ENCODE assay signal across 14 cellular contexts in the genomic region with DNA sequence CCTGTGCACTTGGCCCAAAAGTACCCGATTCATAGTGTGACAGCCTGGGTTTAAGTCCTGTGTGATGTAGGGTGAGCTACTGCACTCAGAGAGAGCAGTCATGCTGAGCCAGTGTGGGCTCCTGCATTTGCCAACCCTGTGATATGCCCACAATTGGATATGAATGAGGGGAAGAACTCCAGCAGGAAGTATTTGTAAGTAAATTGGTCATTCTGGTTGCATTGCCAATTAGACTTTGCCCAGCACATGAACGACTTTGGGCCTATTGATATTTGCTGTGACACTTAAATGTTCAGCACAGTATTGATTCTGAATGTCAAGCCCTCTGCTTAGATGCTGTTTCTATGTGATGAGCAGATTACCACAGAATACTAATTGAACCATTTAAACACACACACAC.
A peak's percentile ranks its signal among the peaks of the same experiment; 100 is the strongest.
DNase-seq lines count a peak whose midpoint lies in the region; ATAC-seq and TF ChIP-seq lines count a peak whose summit lies in the region.
"Had no signal": no experiment of that assay in that cellular context is flagged by ENCODE, and none has a peak within 500 bp of the region (broad histone marks: within the 10 kb centered on the region; RNA-seq: fewer than 3 reads in every experiment).

No MANE protein-coding gene starts in this region.

- H3K27me3 Mint-ChIP-seq in Calu3 (ENCODE audit: unreplicated experiment) = no peaks in the 10 kb centered on the region
- no peaks in the 10 kb centered on the region for H3K27me3 Mint-ChIP-seq in progenitor cell of endocrine pancreas
- peaks cover 5% of the 10 kb centered on the region for H3K27me3 Mint-ChIP-seq in mesothelial cell of epicardium (ENCODE audit: low read depth)

- TF ChIP-seq CTCF in Calu3 (IDR thresholded peaks at IDR 0.05; ENCODE audit: unreplicated experiment) (no peak), progenitor cell of endocrine pancreas (IDR thresholded peaks at IDR 0.05; ENCODE audit: unreplicated experiment) (no peak), mesothelial cell of epicardium (IDR thresholded peaks at IDR 0.05; ENCODE audit: unreplicated experiment) (no peak)

- no peaks in the 10 kb centered on the region for H3K9me3 ChIP-seq in HAP-1
- H3K9me3 ChIP-seq: A549 had no signal

- H3K36me3 Mint-ChIP-seq in Calu3 (ENCODE audit: insufficient read depth, unreplicated experiment) (no peaks in the 10 kb centered on the region), progenitor cell of endocrine pancreas (ENCODE audit: insufficient read depth) (no peaks in the 10 kb centered on the region), mesothelial cell of epicardium (no peaks in the 10 kb centered on the region)

- CTCF ChIA-PET in Calu3 (lab: Charles Lee) = no interaction called here

- DNase-seq in Calu3 (peak; percentile 12), NCI-H69 (lab: John Stamatoyannopoulos, UW) (peak; percentile 87), left colon (no peak), progenitor cell of endocrine pancreas (ENCODE audit: low spot score, unreplicated experiment) (no peak), mesothelial cell of epicardium (ENCODE audit: low spot score in 2 of 2, unreplicated experiment in 2 of 2) (no peak), HAP-1 (ENCODE audit: low spot score in 2 of 2) (no peak), GM19240 (ENCODE audit: insufficient read length, low spot score) (no peak)
- DNase-seq: H9, Karpas-422, MM.1S, NCI-H524 treated with DMSO at 0.1 percent for 48 hours, PC-3 had no signal

- in situ Hi-C loops in HAP-1 (cut with MboI; ENCODE audit: low sequenced_read_pairs) = no loop called here

- H3K4me1 ChIP-seq in HAP-1 = no peaks in the 10 kb centered on the region
- H3K4me1 ChIP-seq: A549 had no signal

- no peak overlapping the region for H3K4me3 Mint-ChIP-seq in Calu3 (ENCODE audit: low read depth, unreplicated experiment)
- H3K4me3 Mint-ChIP-seq in progenitor cell of endocrine pancreas (ENCODE audit: low read depth) = no peak overlapping the region
- H3K4me3 Mint-ChIP-seq in mesothelial cell of epicardium = no peak overlapping the region
- H3K4me3 Mint-ChIP-seq: H9 had no signal

- H3K36me3 ChIP-seq in HAP-1 (replicated peaks) = no peaks in the 10 kb centered on the region

- no peaks in the 10 kb centered on the region for H3K27me3 ChIP-seq in HAP-1 (ENCODE audit: low read depth)

- H3K9me3 Mint-ChIP-seq in Calu3 (ENCODE audit: low read depth, unreplicated experiment) = no peaks in the 10 kb centered on the region
- H3K9me3 Mint-ChIP-seq in progenitor cell of endocrine pancreas (ENCODE audit: low read depth) = no peaks in the 10 kb centered on the region
- H3K9me3 Mint-ChIP-seq in mesothelial cell of epicardium = no peaks in the 10 kb centered on the region
- H3K9me3 Mint-ChIP-seq: H9 had no signal

- H3K27ac Mint-ChIP-seq in Calu3 (ENCODE audit: unreplicated experiment) = no peak overlapping the region
- H3K27ac Mint-ChIP-seq in progenitor cell of endocrine pancreas = peak overlapping the region; percentile 52
- no peak overlapping the region for H3K27ac Mint-ChIP-seq in mesothelial cell of epicardium
- H3K27ac Mint-ChIP-seq: H9 had no signal

- no peak overlapping the region for H3K4me3 ChIP-seq in HAP-1
- H3K4me3 ChIP-seq: A549 had no signal

- ATAC-seq in left colon (peak; percentile 82), GM18858 (IDR thresholded peaks at IDR 0.05; ENCODE audit: unreplicated experiment) (no peak)
- ATAC-seq: A549, PC-3 had no signal

- intact Hi-C loops in Calu3 (cut with micrococcal nuclease; ENCODE audit: unreplicated experiment) = no loop called here
- intact Hi-C loops in left colon (cut with DNase I, micrococcal nuclease) = no loop called here

- H3K4me1 Mint-ChIP-seq in Calu3 (ENCODE audit: low read depth, unreplicated experiment) = no peaks in the 10 kb centered on the region
- peaks cover 40% of the 10 kb centered on the region for H3K4me1 Mint-ChIP-seq in progenitor cell of endocrine pancreas (ENCODE audit: low read depth)
- H3K4me1 Mint-ChIP-seq in mesothelial cell of epicardium = peaks cover 34% of the 10 kb centered on the region

- BruUV-seq in Calu3 (replicated peaks; lab: Mats Ljungman, UMichigan) = no TSS peak

Comparison
In these comparisons a context has a peak if more than half of its experiments do, and no peak if none do; other contexts are left out.
1. DNase-seq: peak in Calu3 (single experiment) and NCI-H69 (single experiment); none in left colon (0 of 2), progenitor cell of endocrine pancreas (single experiment), mesothelial cell of epicardium (0 of 2), HAP-1 (0 of 2) and GM19240 (single experiment).